8 cellular contexts compared by ENCODE assay signal in genomic region chr11:79461144-79461543, GRCh38. TPM values are rescaled to one million over a fixed set of nuclear protein-coding genes. Genes with fewer than 3 reads are reported as not detected.
DNase-seq lines count a peak whose midpoint lies in the region; ATAC-seq and TF ChIP-seq lines count a peak whose summit lies in the region.

No MANE protein-coding gene starts in this region.

- H3K27me3 ChIP-seq in GM06990 (replicated peaks; ENCODE audit: control insufficient read depth, insufficient read depth, low read length) = 0 out of 2 replicates have a peak, but pooled peaks cover 1% of the 10 kb centered on the region

- no peak overlapping the region for H3K27ac Mint-ChIP-seq in activated T-helper 1 cell treated with anti-CD3 and anti-CD28 coated beads, Interleukin-12 subunit alpha, Interleukin-12 subunit beta, Interleukin-2, Interleukin-4 antibody, amounts not matched to agents 30 ng/mL and 10 ng/mL and 1 ng/mL, durations not matched to agents 14 hours and 24 hours and 36 hours

- no peaks in the 10 kb centered on the region for H3K36me3 ChIP-seq in GM06990 (ENCODE audit: control insufficient read depth, insufficient read depth, low read length)

- H3K4me3 ChIP-seq in GM06990 (replicated peaks; ENCODE audit: low read depth, low read length) = no peak overlapping the region

- H3K27me3 Mint-ChIP-seq in activated T-helper 1 cell treated with anti-CD3 and anti-CD28 coated beads, Interleukin-12 subunit alpha, Interleukin-12 subunit beta, Interleukin-2, Interleukin-4 antibody, amounts not matched to agents 30 ng/mL and 10 ng/mL and 1 ng/mL, durations not matched to agents 14 hours and 24 hours and 36 hours (ENCODE audit: insufficient read depth) = peaks cover 2% of the 10 kb centered on the region

- H3K36me3 Mint-ChIP-seq in activated T-helper 1 cell treated with anti-CD3 and anti-CD28 coated beads, Interleukin-12 subunit alpha, Interleukin-12 subunit beta, Interleukin-2, Interleukin-4 antibody, amounts not matched to agents 30 ng/mL and 10 ng/mL and 1 ng/mL, durations not matched to agents 14 hours and 24 hours and 36 hours (ENCODE audit: low read depth) = no peaks in the 10 kb centered on the region

- intact Hi-C loops in activated T-helper 1 cell treated with anti-CD3 and anti-CD28 coated beads, Interleukin-12 subunit alpha, Interleukin-12 subunit beta, Interleukin-2, Interleukin-4 antibody, amounts not matched to agents 30 ng/mL and 10 ng/mL and 1 ng/mL, durations not matched to agents 14 hours and 24 hours and 36 hours (cut with micrococcal nuclease) = no loop called here

- no peaks in the 10 kb centered on the region for H3K9me3 Mint-ChIP-seq in activated T-helper 1 cell treated with anti-CD3 and anti-CD28 coated beads, Interleukin-12 subunit alpha, Interleukin-12 subunit beta, Interleukin-2, Interleukin-4 antibody, amounts not matched to agents 30 ng/mL and 10 ng/mL and 1 ng/mL, durations not matched to agents 14 hours and 24 hours and 36 hours

- no peaks in the 10 kb centered on the region for H3K4me1 Mint-ChIP-seq in activated T-helper 1 cell treated with anti-CD3 and anti-CD28 coated beads, Interleukin-12 subunit alpha, Interleukin-12 subunit beta, Interleukin-2, Interleukin-4 antibody, amounts not matched to agents 30 ng/mL and 10 ng/mL and 1 ng/mL, durations not matched to agents 14 hours and 24 hours and 36 hours (ENCODE audit: low read depth)

- peak; percentile 71 for TF ChIP-seq CTCF in GM06990 (IDR thresholded peaks at IDR 0.05; ENCODE audit: insufficient read depth, low read length, poor library complexity, severe bottlenecking)

- DNase-seq in GM06990 (ENCODE audit: extremely low read depth, insufficient read length) (no peak), SW480 (ENCODE audit: low spot score) (peak; percentile 14), iris pigment epithelial cell (ENCODE audit: low read depth) (peak; percentile 54), DMS153 treated with DMSO at 0.1 percent for 48 hours (lab: John Stamatoyannopoulos, UW; ENCODE audit: unreplicated experiment) (no peak), NCI-H2107 (lab: John Stamatoyannopoulos, UW) (no peak)
- no peak for DNase-seq in activated T-helper 1 cell treated with anti-CD3 and anti-CD28 coated beads, Interleukin-12 subunit alpha, Interleukin-12 subunit beta, Interleukin-2, Interleukin-4 antibody, amounts not matched to agents 30 ng/mL and 10 ng/mL and 1 ng/mL, durations not matched to agents 14 hours and 24 hours and 36 hours (ENCODE audit: low spot score)

- H3K4me3 Mint-ChIP-seq in activated T-helper 1 cell treated with anti-CD3 and anti-CD28 coated beads, Interleukin-12 subunit alpha, Interleukin-12 subunit beta, Interleukin-2, Interleukin-4 antibody, amounts not matched to agents 30 ng/mL and 10 ng/mL and 1 ng/mL, durations not matched to agents 14 hours and 24 hours and 36 hours = no peak overlapping the region

- peak; percentile 85 for ATAC-seq in HG02885 (IDR thresholded peaks at IDR 0.05; ENCODE audit: poor library complexity, unreplicated experiment)
- no peak for ATAC-seq in HG03097 (IDR thresholded peaks at IDR 0.05; ENCODE audit: low FRiP score, unreplicated experiment)

RNA-seq across cellular contexts. Expression of gene TENM4, which starts 20.3 kb away (rescaled TPM):
- total RNA-seq in activated T-helper 1 cell treated with anti-CD3 and anti-CD28 coated beads, Interleukin-12 subunit alpha, Interleukin-12 subunit beta, Interleukin-2, Interleukin-4 antibody, amounts not matched to agents 30 ng/mL and 10 ng/mL and 1 ng/mL, durations not matched to agents 14 hours and 24 hours and 36 hours = 0.03 TPM in 1 of 2 replicates, not detected in the other

Comparison
In these comparisons a context has a peak if more than half of its experiments do, and no peak if none do; other contexts are left out.
1. DNase-seq: peak in SW480 (single experiment) and iris pigment epithelial cell (single experiment); none in GM06990 (single experiment), DMS153 treated with DMSO at 0.1 percent for 48 hours (single experiment), activated T-helper 1 cell treated with anti-CD3 and anti-CD28 coated beads, Interleukin-12 subunit alpha, Interleukin-12 subunit beta, Interleukin-2, Interleukin-4 antibody, amounts not matched to agents 30 ng/mL and 10 ng/mL and 1 ng/mL, durations not matched to agents 14 hours and 24 hours and 36 hours (single experiment) and NCI-H2107 (single experiment).